19 cellular contexts compared by ENCODE assay signal in the genomic region with DNA sequence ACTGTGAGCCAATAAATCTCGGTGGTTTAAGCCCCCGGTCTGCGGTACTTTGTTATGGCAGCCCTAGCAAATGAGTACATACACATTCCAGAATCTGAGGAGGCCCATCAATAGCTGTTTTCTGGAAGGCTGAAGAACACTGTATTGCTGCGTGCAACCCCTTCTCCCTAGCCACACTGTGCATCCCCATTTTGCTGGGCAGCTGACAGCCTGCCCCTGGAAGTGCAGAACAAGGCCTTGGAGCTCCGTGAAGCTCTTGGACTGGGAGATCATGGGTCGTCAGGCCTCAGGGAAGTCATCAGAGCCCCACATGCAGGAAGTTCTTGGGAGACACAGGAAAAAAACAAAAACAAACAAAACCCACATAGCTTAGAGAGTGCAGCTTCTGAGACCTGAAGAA.
"Had no signal": no experiment of that assay in that cellular context is flagged by ENCODE, and none has a peak within 500 bp of the region (broad histone marks: within the 10 kb centered on the region; RNA-seq: fewer than 3 reads in every experiment).

No MANE protein-coding gene starts in this region.

- H3K36me3 ChIP-seq: MG63 had no signal

- H3K27me3 ChIP-seq: MG63 had no signal

- DNase-seq: Karpas-422, KBM-7, MG63, NCI-H1092 treated with DMSO at 0.1 percent for 48 hours, NCI-H1436, NCI-H187, NCI-H2029, NCI-H2081 treated with DMSO at 0.1 percent for 48 hours, NCI-H2171, NCI-H226, NCI-H446, NCI-H510A, NCI-H524 treated with DMSO at 0.1 percent for 48 hours, NCI-H69, NCI-H774, SHP77 had no signal

- H3K9me3 ChIP-seq: MG63 had no signal

- ATAC-seq: Panc1, SK-N-SH treated with all-trans-retinoic acid at 6 μM for 48 hours had no signal

- H3K4me3 ChIP-seq: MG63 had no signal

- H3K27ac ChIP-seq: RWPE1 had no signal
